8 cellular contexts compared by ENCODE assay signal in the genomic region with DNA sequence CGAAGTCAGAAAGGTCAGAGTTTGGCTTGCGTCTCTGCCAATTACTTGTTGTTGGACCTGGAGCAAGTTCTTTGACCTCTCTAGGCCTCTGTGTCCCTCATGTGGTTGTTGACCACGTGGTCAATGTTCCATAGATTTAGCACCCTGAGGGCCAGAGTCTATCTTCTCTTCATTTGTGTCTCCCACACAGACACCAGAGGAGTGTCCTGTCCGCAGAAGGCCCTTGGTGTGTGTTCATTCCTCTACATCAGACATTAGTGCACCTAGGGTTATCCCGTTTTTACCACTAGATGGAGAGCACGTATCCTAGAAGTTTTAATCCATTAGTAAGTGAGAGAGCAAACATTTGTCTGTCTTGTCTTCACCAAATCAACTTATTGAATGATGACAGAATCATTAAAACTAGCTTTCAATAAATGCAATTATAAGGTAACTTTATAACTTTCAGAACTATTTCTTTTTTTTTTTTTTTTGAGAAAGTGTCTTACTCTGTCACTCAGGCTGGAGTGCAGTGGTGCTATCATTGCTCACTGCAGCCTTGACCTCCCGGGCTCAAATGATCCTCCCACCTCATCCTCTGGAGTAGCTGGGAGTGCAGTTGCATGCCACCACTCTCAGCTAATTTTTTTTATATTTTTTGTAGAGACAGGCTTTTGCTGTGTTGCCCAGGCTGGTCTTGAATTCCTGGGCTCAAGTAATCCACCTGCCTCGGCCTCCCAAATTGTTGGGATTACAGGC.
A peak's percentile ranks its signal among the peaks of the same experiment; 100 is the strongest.
DNase-seq lines count a peak whose midpoint lies in the region; ATAC-seq and TF ChIP-seq lines count a peak whose summit lies in the region.

No MANE protein-coding gene starts in this region.

- no peaks in the 10 kb centered on the region for H3K36me3 ChIP-seq in brain microvascular endothelial cell (replicated peaks)
- no peaks in the 10 kb centered on the region for H3K36me3 ChIP-seq in right lobe of liver

- H3K36me3 Mint-ChIP-seq in activated T-helper 17 cell treated with anti-CD3 and anti-CD28 coated beads, Interleukin-2, amount 50 U/mL, for 72 hours (ENCODE audit: low read depth): no peaks in the 10 kb centered on the region

- H3K4me3 Mint-ChIP-seq in activated T-helper 17 cell treated with anti-CD3 and anti-CD28 coated beads, Interleukin-2, amount 50 U/mL, for 72 hours: no peak overlapping the region

- DNase-seq in DMS114 treated with DMSO at 0.1 percent for 48 hours (lab: John Stamatoyannopoulos, UW; ENCODE audit: unreplicated experiment): peak; percentile 45
- DNase-seq in LHCN-M2 (ENCODE audit: low read depth): peak; percentile 46
- DNase-seq in brain microvascular endothelial cell: peak; percentile 40
- DNase-seq in right lobe of liver: peak; percentile 23 to 84 (median 54)
- DNase-seq in activated CD4-positive, CD25-positive, alpha-beta regulatory T cell (lab: John Stamatoyannopoulos, UW): no peak
- no peak for DNase-seq in NOMO-1 treated with DMSO at 0.1 percent for 48 hours (lab: John Stamatoyannopoulos, UW; ENCODE audit: unreplicated experiment)

- H3K9me3 Mint-ChIP-seq in activated T-helper 17 cell treated with anti-CD3 and anti-CD28 coated beads, Interleukin-2, amount 50 U/mL, for 72 hours: no peaks in the 10 kb centered on the region

- intact Hi-C loops in right lobe of liver (cut with DNase I): no loop called here

- peaks cover 14% of the 10 kb centered on the region for H3K27me3 Mint-ChIP-seq in activated T-helper 17 cell treated with anti-CD3 and anti-CD28 coated beads, Interleukin-2, amount 50 U/mL, for 72 hours

- H3K27ac ChIP-seq in brain microvascular endothelial cell: no peak overlapping the region
- H3K27ac ChIP-seq in right lobe of liver: no peak overlapping the region

- H3K27ac Mint-ChIP-seq in activated T-helper 17 cell treated with anti-CD3 and anti-CD28 coated beads, Interleukin-2, amount 50 U/mL, for 72 hours: no peak overlapping the region

- peaks cover 0 to 16% (median 3%) of the 10 kb centered on the region in 4 donors for H3K4me1 ChIP-seq in right lobe of liver

- ATAC-seq in right lobe of liver (peak; percentile 94 to 98 (median 96)), HG02981 (IDR thresholded peaks at IDR 0.05; ENCODE audit: unreplicated experiment) (no peak)
- no peak for ATAC-seq in activated T-helper 17 cell treated with anti-CD3 and anti-CD28 coated beads, Interleukin-2, amount 50 U/mL, for 72 hours (replicated peaks)

- TF ChIP-seq POLR2A in right lobe of liver (IDR thresholded peaks at IDR 0.05): no peak

- no peaks in the 10 kb centered on the region for H3K4me1 Mint-ChIP-seq in activated T-helper 17 cell treated with anti-CD3 and anti-CD28 coated beads, Interleukin-2, amount 50 U/mL, for 72 hours

- H3K27me3 ChIP-seq in brain microvascular endothelial cell (replicated peaks): no peaks in the 10 kb centered on the region
- H3K27me3 ChIP-seq in right lobe of liver: no peaks in the 10 kb centered on the region

- H3K4me3 ChIP-seq in brain microvascular endothelial cell (ENCODE audit: low read depth, low read length) (no peak overlapping the region), right lobe of liver (no peak overlapping the region)

- peak; percentile 62 for TF ChIP-seq CTCF in brain microvascular endothelial cell (IDR thresholded peaks at IDR 0.05; ENCODE audit: low read depth, low read length, missing control alignments)
- peak; percentile 42 to 57 (median 48) for TF ChIP-seq CTCF in right lobe of liver (IDR thresholded peaks at IDR 0.05)

- WGBS in right lobe of liver (ENCODE audit: insufficient coverage, low coverage, low lambda C conversion rate, missing lambda C conversion rate): 35% methylated on average over 8 of the region's 8 CpGs

- no peaks in the 10 kb centered on the region for H3K9me3 ChIP-seq in right lobe of liver

- in situ Hi-C loops in brain microvascular endothelial cell (cut with HindIII; ENCODE audit: low pct_ligation_motif_present, low sequenced_read_pairs): no loop called here

Comparison
In these comparisons a context has a peak if more than half of its experiments do, and no peak if none do; other contexts are left out.
1. DNase-seq: peak in DMS114 treated with DMSO at 0.1 percent for 48 hours (single experiment), LHCN-M2 (single experiment), brain microvascular endothelial cell (single experiment) and right lobe of liver (3 of 3); none in activated CD4-positive, CD25-positive, alpha-beta regulatory T cell (0 of 4) and NOMO-1 treated with DMSO at 0.1 percent for 48 hours (single experiment).
2. ATAC-seq: peak in right lobe of liver (4 of 4); none in activated T-helper 17 cell treated with anti-CD3 and anti-CD28 coated beads, Interleukin-2, amount 50 U/mL, for 72 hours (single experiment) and HG02981 (single experiment).